In genomic region chr14:85416771-85417170, GRCh38 we compare ENCODE assay signal across 1 cellular context.
A peak's percentile ranks its signal among the peaks of the same experiment; 100 is the strongest.
TF ChIP-seq lines count a peak whose summit lies in the region.

No MANE protein-coding gene starts in this region.

TF ChIP-seq in IMR-90, 13 proteins besides CTCF, POLR2A, EP300 and RAD21 (continued from another document):
- TF ChIP-seq USF2 (IDR thresholded peaks at IDR 0.05; ENCODE audit: low read depth, low read length) (no peak), MXI1 (IDR thresholded peaks at IDR 0.05; ENCODE audit: borderline replicate concordance, low read depth, low read length) (0 out of 2 replicates have a peak, but pooled peaks have one; percentile 32)
